20 cellular contexts compared by ENCODE assay signal in the genomic region with DNA sequence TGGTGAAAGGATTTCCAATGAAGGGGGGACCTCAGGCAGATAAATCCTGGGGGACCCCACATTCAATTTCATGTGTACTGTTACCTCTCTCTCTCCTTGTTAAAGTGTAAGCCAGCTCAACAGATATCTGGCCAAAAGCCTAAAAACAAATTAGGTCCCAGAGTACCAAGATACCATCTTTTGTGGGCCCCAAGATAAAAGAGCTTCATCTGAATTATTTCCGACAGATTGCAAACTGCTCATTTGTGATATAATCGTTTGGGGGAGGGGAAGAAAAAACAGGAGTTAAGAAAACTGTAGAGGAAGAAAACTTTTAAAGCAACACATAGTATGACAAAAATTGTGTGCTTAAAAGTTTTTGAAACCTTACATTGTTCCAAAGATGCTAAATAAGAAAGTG. TPM values are rescaled to one million over a fixed set of nuclear protein-coding genes. Genes with fewer than 3 reads are reported as not detected.
"Had no signal": no experiment of that assay in that cellular context is flagged by ENCODE, and none has a peak within 500 bp of the region (broad histone marks: within the 10 kb centered on the region; RNA-seq: fewer than 3 reads in every experiment).

No MANE protein-coding gene starts in this region.

- H3K27me3 Mint-ChIP-seq: dendritic cell treated with granulocyte-macrophage colony-stimulating factor and Interleukin-4, amounts not matched to agents 40 ng/mL and 50 ng/mL, for 4 days; naive thymus-derived CD8-positive, alpha-beta T cell had no signal

- DNase-seq: cerebellar nuclear complex; endodermal cell; foreskin melanocyte; head of caudate nucleus; hypothalamus; islet precursor cell; mucosa of descending colon; naive thymus-derived CD8-positive, alpha-beta T cell; posterior cingulate gyrus; small intestine; stimulated activated CD4-positive, alpha-beta T cell treated with anti-CD3 and anti-CD28 coated beads, Interleukin-12 subunit alpha, Interleukin-12 subunit beta, amount 100 ng/mL, for 4 hours; stimulated activated naive CD4-positive, alpha-beta T cell; stomach; transverse colon had no signal

- H3K36me3 Mint-ChIP-seq: naive thymus-derived CD8-positive, alpha-beta T cell had no signal

- H3K27ac Mint-ChIP-seq: dendritic cell treated with granulocyte-macrophage colony-stimulating factor and Interleukin-4, amounts not matched to agents 40 ng/mL and 50 ng/mL, for 4 days; endodermal cell had no signal

- H3K9me3 Mint-ChIP-seq: dendritic cell treated with granulocyte-macrophage colony-stimulating factor and Interleukin-4, amounts not matched to agents 40 ng/mL and 50 ng/mL, for 4 days; naive thymus-derived CD8-positive, alpha-beta T cell had no signal

- ATAC-seq: mucosa of descending colon; naive thymus-derived CD8-positive, alpha-beta T cell had no signal

- FAIRE-seq: colon, endothelial cell of umbilical vein, small intestine had no signal

- H3K4me3 ChIP-seq: mucosa of descending colon, stomach, thoracic aorta, transverse colon had no signal

- H3K9me3 ChIP-seq: mucosa of descending colon, neutrophil, stomach, thoracic aorta, transverse colon had no signal

- H3K4me3 Mint-ChIP-seq: dendritic cell treated with granulocyte-macrophage colony-stimulating factor and Interleukin-4, amounts not matched to agents 40 ng/mL and 50 ng/mL, for 4 days; endodermal cell; naive thymus-derived CD8-positive, alpha-beta T cell had no signal

- H3K27me3 ChIP-seq: neutrophil, stomach, transverse colon had no signal

- H3K4me1 Mint-ChIP-seq: naive thymus-derived CD8-positive, alpha-beta T cell had no signal

- H3K36me3 ChIP-seq: neutrophil, stomach, thoracic aorta, transverse colon had no signal

- H3K27ac ChIP-seq: neutrophil, stomach, thoracic aorta, transverse colon had no signal

- H3K4me1 ChIP-seq: stomach, transverse colon had no signal

RNA-seq across cellular contexts. Expression of a gene that starts 33.6 kb away (rescaled TPM):
- total RNA-seq: endothelial cell of umbilical vein; lung microvascular endothelial cell; naive thymus-derived CD8-positive, alpha-beta T cell had no signal
- polyA plus RNA-seq: endothelial cell of umbilical vein; naive thymus-derived CD8-positive, alpha-beta T cell had no signal
